Comparison of ENCODE assay signal across 10 cellular contexts in the genomic region with DNA sequence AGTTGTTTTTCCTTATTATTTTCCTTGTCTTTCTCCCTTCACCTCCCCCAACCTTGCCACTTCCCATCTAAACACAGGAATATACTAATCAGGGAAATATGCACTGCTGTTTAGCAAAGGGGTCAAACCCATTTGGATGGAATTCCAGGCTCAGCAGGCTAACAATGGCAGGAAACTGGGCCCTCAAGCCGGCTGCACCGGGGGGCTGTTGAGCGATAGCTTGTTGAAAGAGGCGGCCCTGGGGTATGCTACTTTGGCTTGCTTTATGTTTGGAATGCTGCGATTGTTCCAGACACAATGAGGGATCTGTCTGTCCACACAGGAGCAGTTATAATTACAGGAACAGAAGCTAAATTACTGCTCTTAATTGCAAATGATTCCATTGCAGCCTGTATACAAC.
DNase-seq lines count a peak whose midpoint lies in the region; ATAC-seq and TF ChIP-seq lines count a peak whose summit lies in the region.
"Had no signal": no experiment of that assay in that cellular context is flagged by ENCODE, and none has a peak within 500 bp of the region (broad histone marks: within the 10 kb centered on the region; RNA-seq: fewer than 3 reads in every experiment).

No MANE protein-coding gene starts in this region.

- TF ChIP-seq CTCF in fibroblast of villous mesenchyme (IDR thresholded peaks at IDR 0.05; ENCODE audit: insufficient read depth, low read depth, low read length) (no peak), neural progenitor cell (IDR thresholded peaks at IDR 0.05) (no peak)

- H3K27ac Mint-ChIP-seq in neural progenitor cell, result no peak overlapping the region
- H3K27ac Mint-ChIP-seq: activated naive CD4-positive, alpha-beta T cell treated with anti-CD3 and anti-CD28 coated beads, Interleukin-2, amount 50 U/mL, for 72 hours had no signal

- H3K4me3 Mint-ChIP-seq in neural progenitor cell, result no peak overlapping the region

- H3K79me2 ChIP-seq in neural progenitor cell (ENCODE audit: low read depth), result no peaks in the 10 kb centered on the region

- peaks cover 23% of the 10 kb centered on the region for H3K9me3 Mint-ChIP-seq in neural progenitor cell
- H3K9me3 Mint-ChIP-seq: activated naive CD4-positive, alpha-beta T cell treated with anti-CD3 and anti-CD28 coated beads, Interleukin-2, amount 50 U/mL, for 72 hours had no signal

- ATAC-seq in GM21515 (IDR thresholded peaks at IDR 0.05; ENCODE audit: unreplicated experiment) (no peak), HG03196 (IDR thresholded peaks at IDR 0.05; ENCODE audit: unreplicated experiment) (no peak)
- ATAC-seq: activated naive CD4-positive, alpha-beta T cell treated with anti-CD3 and anti-CD28 coated beads, Interleukin-2, amount 50 U/mL, for 72 hours had no signal

- DNase-seq in GM04503 (ENCODE audit: low read depth), result peak; percentile 31
- DNase-seq in SJCRH30, result peak in 1 of 2 experiments; percentile 19
- DNase-seq in fibroblast of villous mesenchyme (ENCODE audit: low read depth), result peak; percentile 21
- DNase-seq in neural progenitor cell (ENCODE audit: low spot score), result peak; percentile 90
- DNase-seq in GM19238 (ENCODE audit: insufficient read length, low spot score), result no peak
- DNase-seq in activated CD4-positive, alpha-beta T cell treated with anti-CD3 and anti-CD28 coated beads, Interleukin-2, amount 50 U/mL, for 1 hour, result no peak
- DNase-seq: T1000 had no signal

- H3K4me2 ChIP-seq in neural progenitor cell, result peak overlapping the region; percentile 69

- H3K9me3 ChIP-seq in SJCRH30 (replicated peaks), result no peaks in the 10 kb centered on the region
- peaks cover 2% of the 10 kb centered on the region for H3K9me3 ChIP-seq in neural progenitor cell (ENCODE audit: low read depth)

- peaks cover 3% of the 10 kb centered on the region for H3K36me3 Mint-ChIP-seq in neural progenitor cell
- H3K36me3 Mint-ChIP-seq: activated naive CD4-positive, alpha-beta T cell treated with anti-CD3 and anti-CD28 coated beads, Interleukin-2, amount 50 U/mL, for 72 hours had no signal

- H3F3A ChIP-seq in neural progenitor cell (ENCODE audit: low read depth), result peaks cover 27% of the 10 kb centered on the region

- H3K27me3 Mint-ChIP-seq in neural progenitor cell (ENCODE audit: insufficient read depth, low read depth), result peaks cover 3% of the 10 kb centered on the region

- H3K27ac ChIP-seq in SJCRH30 (peak overlapping the region; percentile 30), neural progenitor cell (peak overlapping the region; percentile 52)

- no peak overlapping the region for H3K9ac ChIP-seq in neural progenitor cell

- no peaks in the 10 kb centered on the region for H3K36me3 ChIP-seq in SJCRH30
- H3K36me3 ChIP-seq in neural progenitor cell, result no peaks in the 10 kb centered on the region

- peaks cover 49% of the 10 kb centered on the region for H3K4me1 Mint-ChIP-seq in neural progenitor cell

- H3K27me3 ChIP-seq in SJCRH30, result no peaks in the 10 kb centered on the region
- no peaks in the 10 kb centered on the region for H3K27me3 ChIP-seq in neural progenitor cell

- no peak overlapping the region for H2AFZ ChIP-seq in neural progenitor cell (replicated peaks)

- H4K20me1 ChIP-seq in neural progenitor cell (ENCODE audit: low read depth), result no peaks in the 10 kb centered on the region

- H3K4me1 ChIP-seq in SJCRH30 (peaks cover 22% of the 10 kb centered on the region), neural progenitor cell (peaks cover 31% of the 10 kb centered on the region)

- H3K4me3 ChIP-seq in SJCRH30 (no peak overlapping the region), fibroblast of villous mesenchyme (ENCODE audit: low read depth, low read length) (no peak overlapping the region), neural progenitor cell (peak overlapping the region; percentile 23)

Comparison
In these comparisons a context has a peak if more than half of its experiments do, and no peak if none do; other contexts are left out.
1. DNase-seq: peak in GM04503 (single experiment), fibroblast of villous mesenchyme (single experiment) and neural progenitor cell (single experiment); none in GM19238 (single experiment) and activated CD4-positive, alpha-beta T cell treated with anti-CD3 and anti-CD28 coated beads, Interleukin-2, amount 50 U/mL, for 1 hour (single experiment).